Comparison of ENCODE assay signal across 9 cellular contexts in genomic region chr3:159854500-159855124, GRCh38. TPM values are rescaled to one million over a fixed set of nuclear protein-coding genes. Genes with fewer than 3 reads are reported as not detected.
DNase-seq lines count a peak whose midpoint lies in the region; ATAC-seq and TF ChIP-seq lines count a peak whose summit lies in the region.
"Had no signal": no experiment of that assay in that cellular context is flagged by ENCODE, and none has a peak within 500 bp of the region (broad histone marks: within the 10 kb centered on the region; RNA-seq: fewer than 3 reads in every experiment).

No MANE protein-coding gene starts in this region.

- no peaks in the 10 kb centered on the region; the same call in 1 of the 2 replicates for H3K9me3 ChIP-seq in AG04450 (ENCODE audit: control insufficient read depth, insufficient read depth, low read length)

- TF ChIP-seq CTCF in AG04450 (IDR thresholded peaks at IDR 0.05; ENCODE audit: low read depth, low read length), result no peak
- no peak for TF ChIP-seq CTCF in epithelial cell of esophagus (IDR thresholded peaks at IDR 0.05; ENCODE audit: insufficient read depth, low read depth, low read length, missing control alignments)
- TF ChIP-seq CTCF in nephron (IDR thresholded peaks at IDR 0.05; ENCODE audit: unreplicated experiment in 3 of 3), result no peak

- POLR2A ChIA-PET in AG04450 (lab: Yijun Ruan, JAX), result interaction anchor here (0.6 to 1.5 kb wide), 8 partner anchors 10 to 74 kb away, joined by 3 to 11 read pairs (median 4); no protein-coding TSS in a partner anchor

- CTCF ChIA-PET in AG04450 (lab: Charles Lee), result interaction anchor here (0.7 to 2.9 kb wide), 6 partner anchors 14 to 178 kb away, joined by 4 to 32 read pairs (median 4); no protein-coding TSS in a partner anchor

- no peaks in the 10 kb centered on the region for H3K27me3 Mint-ChIP-seq in nephron (ENCODE audit: low read depth)

- H3K4me1 Mint-ChIP-seq in nephron, result peaks cover 79% of the 10 kb centered on the region

- peak overlapping the region; percentile 92 for H3K27ac ChIP-seq in AG04450 (ENCODE audit: low read depth, low read length)

- H3K4me3 ChIP-seq in AG04450 (ENCODE audit: low read depth, low read length) (peak overlapping the region; percentile 36), epithelial cell of esophagus (ENCODE audit: low read length) (no peak overlapping the region)

- no peaks in the 10 kb centered on the region for H3K9me3 Mint-ChIP-seq in nephron

- peak; percentile 91 for DNase-seq in AG04450 (ENCODE audit: low read depth, low spot score)
- DNase-seq in NCI-H226, result peak; percentile 94
- peak; percentile 95 for DNase-seq in epithelial cell of esophagus (ENCODE audit: low read depth)
- no peak for DNase-seq in NCI-H1417 (lab: John Stamatoyannopoulos, UW)
- DNase-seq in activated gamma-delta T cell (lab: John Stamatoyannopoulos, UW), result no peak
- DNase-seq in occipital lobe (lab: John Stamatoyannopoulos, UW), result no peak

- peak overlapping the region; percentile 89 to 90 (median 90) for H3K27ac Mint-ChIP-seq in nephron

- ATAC-seq in HG02852 (IDR thresholded peaks at IDR 0.05; ENCODE audit: unreplicated experiment), result no peak

- H3K27me3 ChIP-seq in AG04450 (ENCODE audit: control insufficient read depth, insufficient read depth, low read length), result no peaks in the 10 kb centered on the region

- peak overlapping the region; percentile 23 to 74 (median 69) for H3K4me3 Mint-ChIP-seq in nephron

- peaks cover 3% of the 10 kb centered on the region for H3K36me3 Mint-ChIP-seq in nephron (ENCODE audit: low read depth)

RNA-seq across cellular contexts. Expression of gene SCHIP1, which starts 15.0 kb away (rescaled TPM):
- polyA plus RNA-seq in AG04450 (2011; rRNA removed), result 3.5 and 4.9 TPM in 2 replicates
- 6.3 and 6.5 TPM in 2 replicates for polyA minus RNA-seq in AG04450 (2011; rRNA and poly(A)+ RNA removed)
- 50.4 TPM for total RNA-seq in occipital lobe
- total RNA-seq: T-helper 1 cell treated with Interleukin-12 subunit alpha and Interleukin-12 subunit beta and Interleukin-4 antibody, amounts not matched to agents 30 ng/mL and 1 ng/mL, for 36 hours had no signal

Comparison
In these comparisons a context has a peak if more than half of its experiments do, and no peak if none do; other contexts are left out.
1. DNase-seq: peak in AG04450 (single experiment), NCI-H226 (single experiment) and epithelial cell of esophagus (single experiment); none in NCI-H1417 (0 of 3), activated gamma-delta T cell (single experiment) and occipital lobe (single experiment).